8 cellular contexts compared by ENCODE assay signal in the genomic region with DNA sequence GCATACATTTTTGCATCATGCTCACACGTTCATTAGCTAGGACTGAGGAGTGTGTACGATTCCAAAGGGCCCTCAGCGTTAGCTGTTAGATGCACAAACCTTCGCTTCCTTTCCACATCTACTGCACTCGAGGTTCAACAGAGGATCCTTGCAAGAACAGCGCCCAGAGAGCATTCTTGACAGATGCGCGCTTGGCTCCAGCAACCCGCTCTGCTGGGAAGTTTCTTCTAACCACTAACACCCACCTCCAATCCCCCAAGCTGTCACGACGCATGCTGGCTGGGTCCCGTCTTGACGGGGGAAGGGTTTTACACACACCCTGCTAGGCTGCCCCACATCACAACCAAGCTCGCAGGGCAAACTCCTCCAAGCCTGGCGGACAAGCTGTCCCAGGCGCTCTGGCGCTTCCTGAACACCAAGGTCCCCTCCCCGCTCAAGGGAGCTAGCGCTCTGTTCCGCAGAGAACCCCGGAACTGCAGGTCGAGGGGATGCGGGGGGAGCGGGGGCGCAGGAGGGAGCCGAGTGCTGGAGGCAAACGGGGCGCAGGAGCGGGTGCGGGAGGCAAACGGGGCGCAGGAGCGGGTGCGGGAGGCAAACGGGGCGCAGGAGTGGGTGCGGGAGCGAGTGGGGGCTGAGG. TPM values are rescaled to one million over a fixed set of nuclear protein-coding genes. Genes with fewer than 3 reads are reported as not detected.
A peak's percentile ranks its signal among the peaks of the same experiment; 100 is the strongest.
DNase-seq lines count a peak whose midpoint lies in the region; ATAC-seq and TF ChIP-seq lines count a peak whose summit lies in the region.

No MANE protein-coding gene starts in this region.

- no peak for TF ChIP-seq CTCF in testis (IDR thresholded peaks at IDR 0.05)

- no peaks in the 10 kb centered on the region for H3K36me3 ChIP-seq in SJCRH30
- H3K36me3 ChIP-seq in testis (ENCODE audit: low read depth, missing control alignments): no peaks in the 10 kb centered on the region

- TF ChIP-seq POLR2A in testis (IDR thresholded peaks at IDR 0.05): no peak

- H3K27me3 ChIP-seq in SJCRH30 (0 out of 2 replicates have a peak, but pooled peaks cover 6% of the 10 kb centered on the region), testis (no peaks in the 10 kb centered on the region)

- DNase-seq in activated T-cell treated with anti-CD3 and anti-CD28 coated beads for 48 hours (ENCODE audit: low read depth): peak; percentile 13
- DNase-seq in activated T-cell treated with anti-CD3 and anti-CD28 coated beads for 4 hours: no peak
- peak; percentile 52 to 63 for DNase-seq in SJCRH30
- DNase-seq in dermis blood vessel endothelial cell: peak; percentile 60
- peak; percentile 39 to 40 for DNase-seq in lung microvascular endothelial cell (ENCODE audit: low read depth in 2 of 2)
- DNase-seq in testis: peak; percentile 21
- DNase-seq in NCI-H2081 treated with DMSO at 0.1 percent for 48 hours (lab: John Stamatoyannopoulos, UW): no peak

- H3K4me1 ChIP-seq in SJCRH30: no peaks in the 10 kb centered on the region
- peaks cover 4% of the 10 kb centered on the region for H3K4me1 ChIP-seq in testis

- H3K4me3 ChIP-seq in SJCRH30: peak overlapping the region; percentile 63
- peak overlapping the region; percentile 40 to 58 for H3K4me3 ChIP-seq in testis

- 2% methylated on average over 20 to 38 of the region's 38 CpGs for WGBS in testis, 2 donors

- H3K9me3 ChIP-seq in SJCRH30 (replicated peaks) (no peaks in the 10 kb centered on the region), testis (no peaks in the 10 kb centered on the region)

- ATAC-seq in HG02798 (IDR thresholded peaks at IDR 0.05; ENCODE audit: poor library complexity, unreplicated experiment): peak; percentile 40

- H3K27ac ChIP-seq in SJCRH30: no peak overlapping the region
- H3K27ac ChIP-seq in testis: no peak overlapping the region

- intact Hi-C loops in testis (cut with DNase I; ENCODE audit: low total_unique reads): no loop called here

RNA-seq across cellular contexts. Expression of gene ADRB1, which starts 0.7 kb away (rescaled TPM):
- 0.12 and 0.13 TPM in 2 replicates for total RNA-seq in SJCRH30 (2014; rRNA removed; shearing (Covaris generic))
- total RNA-seq in dermis blood vessel endothelial cell: 19.0 and 22.0 TPM in 2 replicates
- total RNA-seq in lung microvascular endothelial cell: 10.5 and 54.4 TPM in 2 replicates
- under 1 TPM; 0.55 to 0.99 TPM for total RNA-seq in testis
- 0.32 TPM for polyA plus RNA-seq in testis (ENCODE audit: insufficient read depth, low read depth, low replicate concordance)

Comparison
In these comparisons a context has a peak if more than half of its experiments do, and no peak if none do; other contexts are left out.
1. DNase-seq: peak in activated T-cell treated with anti-CD3 and anti-CD28 coated beads for 48 hours (single experiment), SJCRH30 (2 of 2), dermis blood vessel endothelial cell (single experiment), lung microvascular endothelial cell (2 of 2) and testis (single experiment); none in activated T-cell treated with anti-CD3 and anti-CD28 coated beads for 4 hours (single experiment) and NCI-H2081 treated with DMSO at 0.1 percent for 48 hours (single experiment).